In the genomic region with DNA sequence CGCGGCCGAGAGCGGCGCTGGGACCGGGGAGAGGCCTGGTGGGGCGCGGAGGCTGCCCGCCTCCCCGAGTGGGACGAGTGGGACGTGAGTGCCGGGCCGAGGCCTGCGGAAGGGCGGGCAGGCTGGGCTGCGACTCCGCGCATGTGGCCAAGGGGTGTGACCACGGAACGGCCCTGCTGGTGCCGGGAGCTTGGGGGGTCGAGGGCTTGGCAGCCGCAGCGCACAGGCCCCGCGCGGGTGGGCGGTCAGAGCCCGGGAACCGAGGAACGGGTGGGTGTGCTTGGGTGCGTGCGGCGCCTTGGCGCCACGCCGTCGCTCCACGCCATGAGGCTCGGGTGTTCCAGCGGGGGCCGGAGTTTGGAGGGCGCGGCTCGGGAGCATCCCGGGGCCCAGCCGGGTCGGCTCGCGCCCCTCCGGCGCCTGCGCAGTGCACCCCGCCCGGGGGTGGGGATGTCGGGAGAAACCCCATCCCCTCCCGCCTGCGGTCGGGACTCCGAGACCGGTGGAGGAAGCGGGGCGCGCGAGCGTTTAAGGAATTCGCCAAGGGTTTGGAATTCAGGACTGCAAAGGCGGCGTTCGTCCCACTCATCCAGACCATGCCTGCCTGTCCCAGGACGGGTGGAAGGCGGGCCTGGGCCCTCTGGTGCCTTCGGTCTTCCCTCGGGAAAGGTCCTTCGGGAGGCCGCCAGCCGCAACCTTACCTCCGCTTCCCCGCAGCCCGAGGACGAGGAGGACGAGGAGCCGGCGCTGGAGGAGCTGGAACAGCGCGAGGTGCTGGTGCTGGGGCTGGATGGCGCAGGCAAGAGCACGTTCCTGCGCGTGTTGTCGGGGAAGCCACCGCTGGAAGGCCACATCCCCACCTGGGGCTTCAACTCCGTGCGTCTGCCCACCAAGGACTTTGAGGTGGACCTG, we compare ENCODE assay signal across 8 cellular contexts. TPM values are rescaled to one million over a fixed set of nuclear protein-coding genes. Genes with fewer than 3 reads are reported as not detected.
DNase-seq lines count a peak whose midpoint lies in the region; ATAC-seq and TF ChIP-seq lines count a peak whose summit lies in the region.

No MANE protein-coding gene starts in this region.

- peak overlapping the region; percentile 47; the same call in 1 of the 2 replicates for H3K27ac ChIP-seq in VCaP
- no peak overlapping the region for H3K27ac ChIP-seq in mesodermal cell (ENCODE audit: low read depth, low read length, severe bottlenecking)
- H3K27ac ChIP-seq in stomach smooth muscle (ENCODE audit: low read length) = peak overlapping the region; percentile 84

- ATAC-seq in HG02642 (IDR thresholded peaks at IDR 0.05; ENCODE audit: poor library complexity, unreplicated experiment) = peak; percentile 19

- peak overlapping the region; percentile 76 for H3K9ac ChIP-seq in endocrine pancreas (ENCODE audit: control insufficient read depth, insufficient read depth, low read length)
- peak overlapping the region; percentile 84 to 89 for H3K9ac ChIP-seq in stomach smooth muscle (ENCODE audit: low read length in 2 of 2)

- H3K4me3 ChIP-seq in endocrine pancreas (ENCODE audit: control insufficient read depth, insufficient read depth, low read length) (no peak overlapping the region), mesodermal cell (ENCODE audit: extremely low read depth, insufficient read depth, low read length, poor library complexity, severe bottlenecking) (peak overlapping the region; percentile 87), stomach smooth muscle (ENCODE audit: low read length in 2 of 2) (peak overlapping the region; percentile 70 to 85)

- 4 to 5% methylated on average over 69 to 71 of the region's 95 CpGs for WGBS in mesodermal cell (ENCODE audit: insufficient coverage in 2 of 2), 2 experiments

- no peaks in the 10 kb centered on the region for H3K9me3 ChIP-seq in endocrine pancreas (ENCODE audit: control insufficient read depth, low read length)
- H3K9me3 ChIP-seq in mesodermal cell (ENCODE audit: control insufficient read depth, low read length) = no peaks in the 10 kb centered on the region
- no peaks in the 10 kb centered on the region for H3K9me3 ChIP-seq in stomach smooth muscle (ENCODE audit: control insufficient read depth in 2 of 2, low read length in 2 of 2)

- no peaks in the 10 kb centered on the region for H3K36me3 ChIP-seq in endocrine pancreas (ENCODE audit: control insufficient read depth, insufficient read depth, low read length)
- H3K36me3 ChIP-seq in mesodermal cell (ENCODE audit: control insufficient read depth, insufficient read depth, low read length) = peaks cover 41% of the 10 kb centered on the region
- peaks cover 3 to 24% of the 10 kb centered on the region in 2 donors for H3K36me3 ChIP-seq in stomach smooth muscle (ENCODE audit: control insufficient read depth in 2 of 2, insufficient read depth in 2 of 2, low read length in 2 of 2)

- H3K4me1 ChIP-seq in endocrine pancreas (ENCODE audit: control insufficient read depth, insufficient read depth, low read length) (no peaks in the 10 kb centered on the region), mesodermal cell (ENCODE audit: control insufficient read depth, insufficient read depth, low read length, poor library complexity, severe bottlenecking) (peaks cover 4% of the 10 kb centered on the region), stomach smooth muscle (ENCODE audit: control insufficient read depth, insufficient read depth, low read length) (peaks cover 28% of the 10 kb centered on the region)

- peak; percentile 79 for DNase-seq in EH (ENCODE audit: low read depth)
- no peak for DNase-seq in NCI-H146 (lab: John Stamatoyannopoulos, UW)
- no peak for DNase-seq in HuH-7 (ENCODE audit: low spot score)

- H3K27me3 ChIP-seq in endocrine pancreas (ENCODE audit: control insufficient read depth, insufficient read depth, low read length) (no peaks in the 10 kb centered on the region), stomach smooth muscle (ENCODE audit: control insufficient read depth in 1 of 2, insufficient read depth in 2 of 2, low read length in 2 of 2) (no peaks in the 10 kb centered on the region)

- TF ChIP-seq CTCF in VCaP (conservative IDR thresholded peaks at IDR 0.05) = no peak

RNA-seq across cellular contexts. Expression of a gene that starts 0.6 kb away (rescaled TPM):
- 13.5 TPM for polyA plus RNA-seq in mesodermal cell (2013, experiment 1 of 2)
- polyA plus RNA-seq in mesodermal cell (2013, experiment 2 of 2) = 12.1 TPM

RNA-seq across cellular contexts. Expression of a gene that starts 4.4 kb away (rescaled TPM):
- polyA plus RNA-seq in mesodermal cell (2013, experiment 1 of 2) = 130 TPM
- 118 TPM for polyA plus RNA-seq in mesodermal cell (2013, experiment 2 of 2)

RNA-seq across cellular contexts. Expression of a gene that starts 22.5 kb away (rescaled TPM):
- polyA plus RNA-seq in mesodermal cell (2013, experiment 1 of 2) = 16.4 TPM
- 16.6 TPM for polyA plus RNA-seq in mesodermal cell (2013, experiment 2 of 2)

RNA-seq across cellular contexts. Expression of a gene that starts 22.6 kb away (rescaled TPM):
- 134 TPM for polyA plus RNA-seq in mesodermal cell (2013, experiment 1 of 2)
- polyA plus RNA-seq in mesodermal cell (2013, experiment 2 of 2) = 111 TPM

RNA-seq across cellular contexts. Expression of a gene that starts 50.4 kb away (rescaled TPM):
- polyA plus RNA-seq in mesodermal cell (2013, experiment 1 of 2) = 53.1 TPM
- 44.4 TPM for polyA plus RNA-seq in mesodermal cell (2013, experiment 2 of 2)
